In genomic region chr9:119177141-119177540, GRCh38 we compare ENCODE assay signal across 1 cellular context.
TF ChIP-seq lines count a peak whose summit lies in the region.

No MANE protein-coding gene starts in this region.

TF ChIP-seq in GM23338, 12 proteins besides CTCF, POLR2A, EP300 and RAD21 (continued from another document):
- TF ChIP-seq ZNF462 (CRISPR knock-in tag; IDR thresholded peaks at IDR 0.05) (no peak), JUNB (IDR thresholded peaks at IDR 0.05; ENCODE audit: unreplicated experiment) (no peak), ZNF331 (CRISPR knock-in tag; IDR thresholded peaks at IDR 0.05; ENCODE audit: low read depth) (no peak), ZNF114 (CRISPR knock-in tag; IDR thresholded peaks at IDR 0.05) (no peak), ETS1 (IDR thresholded peaks at IDR 0.05) (no peak), STAT1 (IDR thresholded peaks at IDR 0.05; ENCODE audit: unreplicated experiment) (no peak), CREB1 (CRISPR knock-in tag; IDR thresholded peaks at IDR 0.05; ENCODE audit: low read depth) (no peak), EZH2phosphoT487 (IDR thresholded peaks at IDR 0.05; ENCODE audit: unreplicated experiment) (no peak)
